ENCODE assay signal across 24 cellular contexts in the genomic region with DNA sequence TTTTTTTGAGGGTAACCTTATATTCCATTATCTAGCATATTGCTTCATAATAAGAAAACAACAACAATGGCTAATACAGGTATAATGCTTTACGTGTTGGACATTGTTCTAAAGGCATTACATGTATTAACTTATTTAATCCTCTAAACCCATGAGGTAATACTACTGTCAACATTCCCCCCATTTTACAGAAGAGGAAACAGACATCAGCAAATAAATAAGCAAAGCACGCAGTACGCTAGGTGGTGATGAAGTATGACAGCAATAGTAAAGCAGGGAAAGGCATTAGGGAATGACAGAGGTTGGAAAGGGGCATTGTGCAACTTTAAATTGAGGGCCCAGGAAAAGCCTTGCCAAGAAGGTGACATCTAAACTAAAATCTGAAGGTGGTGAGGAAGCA. TPM values are rescaled to one million over a fixed set of nuclear protein-coding genes. Genes with fewer than 3 reads are reported as not detected.
DNase-seq lines count a peak whose midpoint lies in the region; ATAC-seq and TF ChIP-seq lines count a peak whose summit lies in the region.
"Had no signal": no experiment of that assay in that cellular context is flagged by ENCODE, and none has a peak within 500 bp of the region (broad histone marks: within the 10 kb centered on the region; RNA-seq: fewer than 3 reads in every experiment).

No MANE protein-coding gene starts in this region.

- peaks cover 57% of the 10 kb centered on the region for H3K4me1 Mint-ChIP-seq in activated T-cell treated with anti-CD3 and anti-CD28 coated beads, Interleukin-2, amount 50 U/mL, for 24 hours (ENCODE audit: low read depth)
- peaks cover 4% of the 10 kb centered on the region; the same call in 2 of the 3 replicates for H3K4me1 Mint-ChIP-seq in GM23338
- H3K4me1 Mint-ChIP-seq in stimulated activated effector memory CD8-positive, alpha-beta T cell treated with anti-CD3 and anti-CD28 coated beads, Interleukin-12 subunit alpha, Interleukin-12 subunit beta, amount 100 ng/mL, for 72 hours: peaks cover 31% of the 10 kb centered on the region

- H3K4me3 Mint-ChIP-seq in activated T-cell treated with anti-CD3 and anti-CD28 coated beads, Interleukin-2, amount 50 U/mL, for 24 hours: no peak overlapping the region
- no peak overlapping the region for H3K4me3 Mint-ChIP-seq in GM23338
- no peak overlapping the region for H3K4me3 Mint-ChIP-seq in stimulated activated effector memory CD8-positive, alpha-beta T cell treated with anti-CD3 and anti-CD28 coated beads, Interleukin-12 subunit alpha, Interleukin-12 subunit beta, amount 100 ng/mL, for 72 hours
- H3K4me3 Mint-ChIP-seq: CD14-positive monocyte had no signal

- H3K4me2 ChIP-seq in GM23338: no peak overlapping the region

- peaks cover 89% of the 10 kb centered on the region for H3K36me3 Mint-ChIP-seq in activated T-cell treated with anti-CD3 and anti-CD28 coated beads, Interleukin-2, amount 50 U/mL, for 24 hours (ENCODE audit: low read depth)
- peaks cover 47% of the 10 kb centered on the region for H3K36me3 Mint-ChIP-seq in GM23338 (ENCODE audit: low read depth)
- peaks cover 85% of the 10 kb centered on the region for H3K36me3 Mint-ChIP-seq in stimulated activated effector memory CD8-positive, alpha-beta T cell treated with anti-CD3 and anti-CD28 coated beads, Interleukin-12 subunit alpha, Interleukin-12 subunit beta, amount 100 ng/mL, for 72 hours

- no peak overlapping the region for H3K4me3 ChIP-seq in GM23338
- H3K4me3 ChIP-seq in effector memory CD4-positive, alpha-beta T cell (ENCODE audit: insufficient read depth, low read depth, low read length, poor library complexity, severe bottlenecking): no peak overlapping the region
- H3K4me3 ChIP-seq: cardiac muscle cell, heart right ventricle, vagina had no signal

- no peaks in the 10 kb centered on the region for H3K9me3 Mint-ChIP-seq in activated T-cell treated with anti-CD3 and anti-CD28 coated beads, Interleukin-2, amount 50 U/mL, for 24 hours
- H3K9me3 Mint-ChIP-seq in GM23338: no peaks in the 10 kb centered on the region; the same call in 2 of the 3 replicates
- no peaks in the 10 kb centered on the region for H3K9me3 Mint-ChIP-seq in stimulated activated effector memory CD8-positive, alpha-beta T cell treated with anti-CD3 and anti-CD28 coated beads, Interleukin-12 subunit alpha, Interleukin-12 subunit beta, amount 100 ng/mL, for 72 hours
- H3K9me3 Mint-ChIP-seq: activated T-helper 2 cell treated with anti-CD3 and anti-CD28 coated beads, Interferon-gamma antibody, Interleukin-2, Interleukin-4, amounts not matched to agents 10 μg/mL and 5 μg/mL and 100 μg/mL, durations not matched to agents 14 hours and 24 hours and 36 hours; CD14-positive monocyte had no signal

- H3K27me3 ChIP-seq in GM23338 (ENCODE audit: insufficient read depth): no peaks in the 10 kb centered on the region
- no peaks in the 10 kb centered on the region for H3K27me3 ChIP-seq in effector memory CD4-positive, alpha-beta T cell (replicated peaks; ENCODE audit: control insufficient read depth, insufficient read depth, low read length, poor library complexity, severe bottlenecking)
- H3K27me3 ChIP-seq: cardiac muscle cell, heart right ventricle, vagina had no signal

- no peak for TF ChIP-seq CTCF in GM23338 (conservative IDR thresholded peaks at IDR 0.05; ENCODE audit: low read depth in 2 of 2)

- H4K20me1 ChIP-seq in GM23338 (replicated peaks; ENCODE audit: insufficient read depth): peaks cover 28% of the 10 kb centered on the region

- H3K36me3 ChIP-seq in GM23338 (ENCODE audit: insufficient read depth): peaks cover 22% of the 10 kb centered on the region
- H3K36me3 ChIP-seq in effector memory CD4-positive, alpha-beta T cell (ENCODE audit: control insufficient read depth, insufficient read depth, low read length): peaks cover 22% of the 10 kb centered on the region

- H3K9me3 ChIP-seq in effector memory CD4-positive, alpha-beta T cell (ENCODE audit: control insufficient read depth, low read length): no peaks in the 10 kb centered on the region
- H3K9me3 ChIP-seq: heart right ventricle, vagina had no signal

- H2AFZ ChIP-seq in GM23338: no peak overlapping the region

- H3K27ac Mint-ChIP-seq in activated T-cell treated with anti-CD3 and anti-CD28 coated beads, Interleukin-2, amount 50 U/mL, for 24 hours: peak overlapping the region; percentile 86
- H3K27ac Mint-ChIP-seq in GM23338: no peak overlapping the region
- H3K27ac Mint-ChIP-seq in stimulated activated effector memory CD8-positive, alpha-beta T cell treated with anti-CD3 and anti-CD28 coated beads, Interleukin-12 subunit alpha, Interleukin-12 subunit beta, amount 100 ng/mL, for 72 hours: peak overlapping the region; percentile 79
- H3K27ac Mint-ChIP-seq: activated T-helper 2 cell treated with anti-CD3 and anti-CD28 coated beads, Interferon-gamma antibody, Interleukin-2, Interleukin-4, amounts not matched to agents 10 μg/mL and 5 μg/mL and 100 μg/mL, durations not matched to agents 14 hours and 24 hours and 36 hours had no signal

- H3K9me2 ChIP-seq in GM23338 (ENCODE audit: insufficient read depth): no peaks in the 10 kb centered on the region

- 0 out of 2 replicates have a peak, but pooled peaks cover 6% of the 10 kb centered on the region for H3F3A ChIP-seq in GM23338 (replicated peaks; ENCODE audit: low read depth)

- peaks cover 65% of the 10 kb centered on the region for H3K79me2 ChIP-seq in GM23338 (replicated peaks; ENCODE audit: insufficient read depth)

- peak overlapping the region; percentile 66; the same call in 1 of the 2 replicates for H3K27ac ChIP-seq in GM23338 (ENCODE audit: low read depth)
- peak overlapping the region; percentile 29 for H3K27ac ChIP-seq in effector memory CD4-positive, alpha-beta T cell (ENCODE audit: insufficient read depth, low read length, poor library complexity, severe bottlenecking)
- H3K27ac ChIP-seq: cardiac muscle cell, vagina had no signal

- H3K4me1 ChIP-seq in GM23338 (ENCODE audit: insufficient read depth): peaks cover under 1% of the 10 kb centered on the region; the same call in 1 of the 2 replicates
- H3K4me1 ChIP-seq in effector memory CD4-positive, alpha-beta T cell (ENCODE audit: control insufficient read depth, insufficient read depth, low read length, poor library complexity, severe bottlenecking): peaks cover 10% of the 10 kb centered on the region

- ATAC-seq in GM23338 (no peak), GM18517 (IDR thresholded peaks at IDR 0.05; ENCODE audit: unreplicated experiment) (no peak)
- no peak for ATAC-seq in stimulated activated effector memory CD8-positive, alpha-beta T cell treated with anti-CD3 and anti-CD28 coated beads, Interleukin-12 subunit alpha, Interleukin-12 subunit beta, amount 100 ng/mL, for 72 hours
- ATAC-seq: heart right ventricle had no signal

- DNase-seq in activated T-cell treated with anti-CD3 and anti-CD28 coated beads, Interleukin-2, amount 50 U/mL, for 24 hours: no peak
- DNase-seq in activated T-cell treated with anti-CD3 and anti-CD28 coated beads, Interleukin-2, amount 50 U/mL, for 1 hour: no peak
- DNase-seq in GM23338 (ENCODE audit: low spot score): no peak
- DNase-seq in effector memory CD4-positive, alpha-beta T cell: no peak
- no peak for DNase-seq in stimulated activated effector memory CD8-positive, alpha-beta T cell treated with anti-CD3 and anti-CD28 coated beads, Interleukin-12 subunit alpha, Interleukin-12 subunit beta, amount 100 ng/mL, for 72 hours (ENCODE audit: low spot score in 2 of 2)
- no peak for DNase-seq in hepatic stellate cell (ENCODE audit: low spot score)
- DNase-seq in medulla oblongata (ENCODE audit: extremely low spot score): no peak
- DNase-seq: ACHN; amniotic stem cell; dermis blood vessel endothelial cell; DMS79; heart right ventricle; NCI-H1048; NCI-H187 treated with DMSO at 0.1 percent for 48 hours; NCI-H748 treated with DMSO at 0.1 percent for 48 hours; OCI-M1; SIG-M5; stimulated activated CD8-positive, alpha-beta memory T cell treated with anti-CD3 and anti-CD28 coated beads, Interleukin-4, amount 100 ng/mL, for 48 hours; WERI-Rb-1 had no signal

- H3K27me3 Mint-ChIP-seq in activated T-cell treated with anti-CD3 and anti-CD28 coated beads, Interleukin-2, amount 50 U/mL, for 24 hours: no peaks in the 10 kb centered on the region
- H3K27me3 Mint-ChIP-seq in GM23338 (ENCODE audit: insufficient read depth, low read depth, poor library complexity): peaks cover 2% of the 10 kb centered on the region

RNA-seq across cellular contexts. Expression of a gene that starts 4.6 kb away (rescaled TPM):
- total RNA-seq in GM23338 (2014; rRNA removed; shearing (Covaris generic)): 35.5 and 42.1 TPM in 2 replicates
- 19.0 and 19.8 TPM in 2 replicates for polyA plus RNA-seq in GM23338 (2016; fragmentation: Nextera tagmentation; extraction: Ambion mirVana)

RNA-seq across cellular contexts. Expression of a gene that starts 16.2 kb away (rescaled TPM):
- 58.0 and 69.3 TPM in 2 replicates for total RNA-seq in GM23338 (2014; rRNA removed; shearing (Covaris generic))
- polyA plus RNA-seq in GM23338 (2016; fragmentation: Nextera tagmentation; extraction: Ambion mirVana): 369 and 501 TPM in 2 replicates
